ENCODE assay signal across 8 cellular contexts in genomic region chr3:87227104-87227834, GRCh38. TPM values are rescaled to one million over a fixed set of nuclear protein-coding genes. Genes with fewer than 3 reads are reported as not detected.
DNase-seq lines count a peak whose midpoint lies in the region; ATAC-seq, FAIRE-seq and TF ChIP-seq lines count a peak whose summit lies in the region.

Gene CHMP2B (plus strand): TSS chr3:87227309. CDS start chr3:87227523, 214 bp downstream.

- no peak for TF ChIP-seq CTCF in BE2C (IDR thresholded peaks at IDR 0.05; ENCODE audit: low read depth, low read length)
- no peak for TF ChIP-seq CTCF in chondrocyte (IDR thresholded peaks at IDR 0.05)
- TF ChIP-seq CTCF in kidney (IDR thresholded peaks at IDR 0.05; ENCODE audit: borderline replicate concordance, extremely low read depth, insufficient read depth): no peak

- DNase-seq in BE2C: peak; percentile 89
- peak; percentile 78 for DNase-seq in GM19239 (ENCODE audit: insufficient read length, low spot score)
- peak; percentile 66 for DNase-seq in NCI-H510A treated with DMSO at 0.1 percent for 48 hours (lab: John Stamatoyannopoulos, UW)
- DNase-seq in activated CD4-positive, alpha-beta T cell treated with anti-CD3 and anti-CD28 coated beads for 24 hours (ENCODE audit: low read depth in 2 of 2): peak; percentile 84 to 86
- peak; percentile 97 for DNase-seq in chondrocyte (ENCODE audit: low spot score)
- DNase-seq in kidney: peak; percentile 97
- peak; percentile 83 to 89 for DNase-seq in stimulated activated CD4-positive, alpha-beta T cell treated with anti-CD3 and anti-CD28 coated beads, Interleukin-15, amount 100 ng/mL, for 1 hour (ENCODE audit: low read depth in 1 of 2, low spot score in 1 of 2)

- peak within 1 kb of the TSS; percentile 96 to 99 for H3K27ac ChIP-seq in kidney (ENCODE audit: low read depth in 2 of 2, low read length in 2 of 2)

- peaks cover 10% of the 10 kb centered on the region for H3K27me3 Mint-ChIP-seq in chondrocyte (ENCODE audit: low read depth)

- peak; percentile 93 for ATAC-seq in HG03442 (IDR thresholded peaks at IDR 0.05; ENCODE audit: unreplicated experiment)

- H3K9me3 Mint-ChIP-seq in chondrocyte (ENCODE audit: low read depth): no peaks in the 10 kb centered on the region

- peaks cover 4% of the 10 kb centered on the region for H3K4me1 ChIP-seq in BE2C
- peaks cover 2 to 7% of the 10 kb centered on the region in 2 donors for H3K4me1 ChIP-seq in kidney (ENCODE audit: control insufficient read depth in 1 of 2, insufficient read depth in 1 of 2, low read depth in 1 of 2, low read length in 2 of 2)

- H3K9ac ChIP-seq in kidney (ENCODE audit: low read length in 2 of 2): peak within 1 kb of the TSS; percentile 89 to 97

- H3K27me3 ChIP-seq in BE2C: peaks cover 27% of the 10 kb centered on the region

- H3K36me3 ChIP-seq in BE2C (no peaks in the 10 kb centered on the region), kidney (ENCODE audit: control insufficient read depth in 1 of 2, insufficient read depth in 2 of 2, low read length in 2 of 2) (no peaks in the 10 kb centered on the region)

- peak within 1 kb of the TSS; percentile 97 for H3K27ac Mint-ChIP-seq in chondrocyte (ENCODE audit: unreplicated experiment)

- peaks cover 39% of the 10 kb centered on the region for H3K4me1 Mint-ChIP-seq in chondrocyte (ENCODE audit: low read depth)

- H3K4me3 ChIP-seq in BE2C (ENCODE audit: low read depth, low read length): peak within 1 kb of the TSS; percentile 82
- H3K4me3 ChIP-seq in kidney (ENCODE audit: low read length in 2 of 2): peak within 1 kb of the TSS; percentile 87 to 98

- intact Hi-C loops in kidney (cut with DNase I): no loop called here

- H3K9me3 ChIP-seq in BE2C (no peaks in the 10 kb centered on the region), kidney (ENCODE audit: control insufficient read depth in 1 of 2, low read length in 2 of 2) (no peaks in the 10 kb centered on the region)

- peaks cover 7% of the 10 kb centered on the region for H3K36me3 Mint-ChIP-seq in chondrocyte (ENCODE audit: low read depth)

- peak; percentile 96 for FAIRE-seq in GM19239 (lab: Jason Lieb, UNC)
- FAIRE-seq in kidney (lab: Jason Lieb, UNC): no peak

- H3K4me3 Mint-ChIP-seq in chondrocyte (ENCODE audit: unreplicated experiment): peak within 1 kb of the TSS; percentile 94

RNA-seq across cellular contexts. Expression of gene CHMP2B, which starts in this region (rescaled TPM):
- polyA plus RNA-seq in BE2C (2012; ENCODE audit: insufficient read depth, insufficient read length, low read depth): 5.8 TPM
- total RNA-seq in chondrocyte (36.0 to 41.8 TPM (median 36.2 TPM) in 3 replicates), kidney (37.8 TPM)
- 31.7 TPM for polyA plus RNA-seq in kidney (ENCODE audit: insufficient read depth, low read depth, low replicate concordance)

Comparison
In these comparisons a context has a peak if more than half of its experiments do, and no peak if none do; other contexts are left out.
1. Peak in every context shown above with its lines: DNase-seq, ATAC-seq, H3K4me3 ChIP-seq and H3K27ac ChIP-seq.